1 cellular context compared by ENCODE assay signal in genomic region chr11:122883682-122883981, GRCh38.
TF ChIP-seq lines count a peak whose summit lies in the region.

No MANE protein-coding gene starts in this region.

TF ChIP-seq in GM23338, 12 proteins besides CTCF, POLR2A, EP300 and RAD21 (continued from another document):
- TF ChIP-seq ZNF462 (CRISPR knock-in tag; IDR thresholded peaks at IDR 0.05) (no peak), POLR2AphosphoS5 (IDR thresholded peaks at IDR 0.05; ENCODE audit: low read depth) (no peak), EZH2phosphoT487 (IDR thresholded peaks at IDR 0.05; ENCODE audit: unreplicated experiment) (no peak), STAT1 (IDR thresholded peaks at IDR 0.05; ENCODE audit: unreplicated experiment) (no peak), JUNB (IDR thresholded peaks at IDR 0.05; ENCODE audit: unreplicated experiment) (no peak), REST (IDR thresholded peaks at IDR 0.05; ENCODE audit: unreplicated experiment) (no peak), ETS1 (IDR thresholded peaks at IDR 0.05) (no peak)
